Comparison of ENCODE assay signal across 18 cellular contexts in genomic region chr2:148999451-148999891, GRCh38. TPM values are rescaled to one million over a fixed set of nuclear protein-coding genes. Genes with fewer than 3 reads are reported as not detected.
DNase-seq lines count a peak whose midpoint lies in the region; ATAC-seq and TF ChIP-seq lines count a peak whose summit lies in the region.
"Had no signal": no experiment of that assay in that cellular context is flagged by ENCODE, and none has a peak within 500 bp of the region (broad histone marks: within the 10 kb centered on the region; RNA-seq: fewer than 3 reads in every experiment).

No MANE protein-coding gene starts in this region.

- no peak for ATAC-seq in IMR-90 (ENCODE audit: low read depth)
- no peak for ATAC-seq in left cardiac atrium
- ATAC-seq in HG02970 (IDR thresholded peaks at IDR 0.05; ENCODE audit: low FRiP score, unreplicated experiment) = no peak
- ATAC-seq: left ventricle myocardium superior had no signal

- no peak overlapping the region for H3K23ac ChIP-seq in IMR-90 (ENCODE audit: low read depth, low read length)

- dilution Hi-C loops in IMR-90 (cut with HindIII; ENCODE audit: low sequenced_read_pairs, unreplicated experiment) = no loop called here

- H4K91ac ChIP-seq in IMR-90 (ENCODE audit: insufficient read depth, low read depth, low read length) = no peak overlapping the region

- H3K27ac ChIP-seq in IMR-90 (ENCODE audit: insufficient read depth, low read length) (no peak overlapping the region), endodermal cell (ENCODE audit: low read depth, low read length) (no peak overlapping the region)
- H3K27ac ChIP-seq: esophagus squamous epithelium, RWPE1 had no signal

- no peak overlapping the region for H3K14ac ChIP-seq in IMR-90 (replicated peaks; ENCODE audit: low read depth, low read length)

- no CpG with 5 or more reads among the region's 7 CpGs for WGBS in IMR-90 (ENCODE audit: extremely low coverage in 2 of 2, insufficient read length in 1 of 2), 2 experiments
- 37 to 78% methylated on average over 3 to 7 of the region's 7 CpGs for WGBS in endodermal cell (ENCODE audit: insufficient coverage in 1 of 2, insufficient read length in 1 of 2), 2 experiments

- H3K27me3 Mint-ChIP-seq in endodermal cell (ENCODE audit: insufficient read depth) (no peaks in the 10 kb centered on the region), nephron (ENCODE audit: low read depth) (peaks cover 4% of the 10 kb centered on the region)
- H3K27me3 Mint-ChIP-seq: activated naive CD8-positive, alpha-beta T cell; activated T-cell treated with anti-CD3 and anti-CD28 coated beads, Interleukin-2, amount 50 U/mL, for 24 hours; stimulated activated naive CD8-positive, alpha-beta T cell treated with anti-CD3 and anti-CD28 coated beads, Interleukin-15, Interleukin-2, amounts not matched to agents 100 ng/mL and 50 ng/mL, for 24 hours had no signal

- H3K27me3 ChIP-seq in IMR-90 (ENCODE audit: control insufficient read depth, insufficient read depth, low read length) (peaks cover 7% of the 10 kb centered on the region), endodermal cell (ENCODE audit: control insufficient read depth, insufficient read depth, low read length, poor library complexity, severe bottlenecking) (no peaks in the 10 kb centered on the region)

- no TSS peak for BruUV-seq in IMR-90 (replicated peaks; lab: Mats Ljungman, UMichigan)

- no peak overlapping the region for H2BK15ac ChIP-seq in IMR-90 (ENCODE audit: low read depth, low read length)

- H3K4me3 Mint-ChIP-seq in endodermal cell (peak overlapping the region; percentile 7), nephron (no peak overlapping the region)
- H3K4me3 Mint-ChIP-seq: activated naive CD8-positive, alpha-beta T cell; activated T-cell treated with anti-CD3 and anti-CD28 coated beads, Interleukin-2, amount 50 U/mL, for 24 hours; naive B cell; stimulated activated naive CD8-positive, alpha-beta T cell treated with anti-CD3 and anti-CD28 coated beads, Interleukin-15, Interleukin-2, amounts not matched to agents 100 ng/mL and 50 ng/mL, for 24 hours had no signal

- H3K27ac Mint-ChIP-seq in endodermal cell (peak overlapping the region; percentile 9), nephron (peak overlapping the region in 2 of 3 experiments; percentile 61 to 73)
- H3K27ac Mint-ChIP-seq: activated naive CD8-positive, alpha-beta T cell; activated T-cell treated with anti-CD3 and anti-CD28 coated beads, Interleukin-2, amount 50 U/mL, for 24 hours; naive B cell; stimulated activated naive CD8-positive, alpha-beta T cell treated with anti-CD3 and anti-CD28 coated beads, Interleukin-15, Interleukin-2, amounts not matched to agents 100 ng/mL and 50 ng/mL, for 24 hours had no signal

- H2AK5ac ChIP-seq in IMR-90 (ENCODE audit: low read depth, low read length) = no peak overlapping the region

- no peaks in the 10 kb centered on the region for H3K9me1 ChIP-seq in IMR-90 (ENCODE audit: insufficient read depth, low read length)

- POLR2A ChIA-PET in IMR-90 (lab: Charles Lee; ENCODE audit: unreplicated experiment) = no interaction called here

- H3K4me3 ChIP-seq in IMR-90 (ENCODE audit: insufficient read depth, low read depth, low read length) (no peak overlapping the region), endodermal cell (ENCODE audit: low read length) (no peak overlapping the region)
- H3K4me3 ChIP-seq: esophagus squamous epithelium had no signal

- H3K79me1 ChIP-seq in IMR-90 (ENCODE audit: low read depth in 1 of 2, low read length in 2 of 2) = no peaks in the 10 kb centered on the region

- no peak overlapping the region for H3K4ac ChIP-seq in IMR-90 (ENCODE audit: low read depth, low read length)

- intact Hi-C loops in IMR-90 (cut with micrococcal nuclease) (no loop called here), left cardiac atrium (cut with DNase I) (loop anchor here in 1 of 2 donors (10.0 kb wide), 1 partner anchor 1065 kb away; no protein-coding TSS in a partner anchor)

- H3K56ac ChIP-seq in IMR-90 (ENCODE audit: extremely low read depth, insufficient read depth, low read length) = no peak overlapping the region

- H3K4me1 Mint-ChIP-seq in endodermal cell (peaks cover 25% of the 10 kb centered on the region), nephron (peaks cover 47% of the 10 kb centered on the region)
- H3K4me1 Mint-ChIP-seq: naive B cell had no signal

- in situ Hi-C loops in IMR-90 (cut with MboI; ENCODE audit: low sequenced_read_pairs) = loop anchor here (25.0 kb wide), 1 partner anchor 1012 kb away; no protein-coding TSS in a partner anchor

- H3K9me3 Mint-ChIP-seq in endodermal cell (peaks cover 30% of the 10 kb centered on the region), nephron (no peaks in the 10 kb centered on the region)
- H3K9me3 Mint-ChIP-seq: activated T-cell treated with anti-CD3 and anti-CD28 coated beads, Interleukin-2, amount 50 U/mL, for 24 hours; naive B cell; stimulated activated naive CD8-positive, alpha-beta T cell treated with anti-CD3 and anti-CD28 coated beads, Interleukin-15, Interleukin-2, amounts not matched to agents 100 ng/mL and 50 ng/mL, for 24 hours had no signal

- TF ChIP-seq CTCF in IMR-90 (conservative IDR thresholded peaks at IDR 0.05; ENCODE audit: low read depth, low read length) (no peak), endodermal cell (conservative IDR thresholded peaks at IDR 0.05) (no peak), nephron (IDR thresholded peaks at IDR 0.05; ENCODE audit: unreplicated experiment in 3 of 3) (no peak)

- H3K9me3 ChIP-seq in IMR-90 (ENCODE audit: control insufficient read depth, insufficient read depth, low read length) (no peaks in the 10 kb centered on the region), endodermal cell (ENCODE audit: control insufficient read depth, low read length) (peaks cover 31% of the 10 kb centered on the region)
- H3K9me3 ChIP-seq: esophagus squamous epithelium had no signal

- H4K8ac ChIP-seq in IMR-90 (ENCODE audit: low read depth in 2 of 2, low read length in 2 of 2) = no peak overlapping the region

- TF ChIP-seq RAD21 in IMR-90 (IDR thresholded peaks at IDR 0.05; ENCODE audit: low read length) = no peak

- H3K9ac ChIP-seq in IMR-90 (ENCODE audit: low read depth, low read length) = no peak overlapping the region
- H3K9ac ChIP-seq in endodermal cell (ENCODE audit: extremely low read depth, low read length, poor library complexity, severe bottlenecking) = no peak overlapping the region

- no peak overlapping the region for H2BK120ac ChIP-seq in IMR-90 (ENCODE audit: low read depth, low read length)

- peak; percentile 18 for DNase-seq in COLO668 (lab: John Stamatoyannopoulos, UW; ENCODE audit: unreplicated experiment)
- DNase-seq in IMR-90 = no peak
- peak; percentile 70 for DNase-seq in endodermal cell
- no peak for DNase-seq in NCI-H1417 treated with DMSO at 0.1 percent for 48 hours (lab: John Stamatoyannopoulos, UW)
- DNase-seq in left cardiac atrium = no peak
- DNase-seq in T-helper 1 cell = no peak
- DNase-seq: ACHN; activated CD4-positive, alpha-beta T cell treated with anti-CD3 and anti-CD28 coated beads, Interleukin-2, amount 50 U/mL, for 4 hours; activated T-cell treated with anti-CD3 and anti-CD28 coated beads, Interleukin-2, amount 50 U/mL, for 24 hours; esophagus squamous epithelium; H7; left ventricle myocardium superior; naive B cell had no signal

- H4K5ac ChIP-seq in IMR-90 (ENCODE audit: low read depth, low read length) = no peak overlapping the region

- H4K20me1 ChIP-seq in IMR-90 (ENCODE audit: insufficient read depth, low read length) = no peaks in the 10 kb centered on the region

- H3K36me3 ChIP-seq in IMR-90 (ENCODE audit: control insufficient read depth, insufficient read depth, low read length) = no peaks in the 10 kb centered on the region
- peaks cover 60% of the 10 kb centered on the region for H3K36me3 ChIP-seq in endodermal cell (ENCODE audit: control insufficient read depth, insufficient read depth, low read length)
- H3K36me3 ChIP-seq: esophagus squamous epithelium had no signal

- H2AK9ac ChIP-seq in IMR-90 (replicated peaks; ENCODE audit: low read depth, low read length, poor library complexity) = no peak overlapping the region

- TF ChIP-seq POLR2A in IMR-90 (IDR thresholded peaks at IDR 0.05; ENCODE audit: low read depth, low read length) = no peak

- no peaks in the 10 kb centered on the region for H3K4me1 ChIP-seq in IMR-90 (ENCODE audit: control insufficient read depth, insufficient read depth, low read length)
- H3K4me1 ChIP-seq in endodermal cell (ENCODE audit: control insufficient read depth, insufficient read depth, low read length) = no peaks in the 10 kb centered on the region

- no peak overlapping the region for H3K4me2 ChIP-seq in IMR-90 (ENCODE audit: low read depth, low read length)

- no peak overlapping the region for H3K18ac ChIP-seq in IMR-90 (ENCODE audit: low read depth, low read length)

- H2BK20ac ChIP-seq in IMR-90 (ENCODE audit: low read depth, low read length) = no peak overlapping the region

- CTCF ChIA-PET in IMR-90 (lab: Yijun Ruan, JAX) = no interaction called here

- no peak overlapping the region for H2BK5ac ChIP-seq in IMR-90 (ENCODE audit: low read depth, low read length, poor library complexity, severe bottlenecking)

- peak overlapping the region; percentile 14 for H2AFZ ChIP-seq in IMR-90 (replicated peaks; ENCODE audit: low read length, poor library complexity)

- H3K36me3 Mint-ChIP-seq in endodermal cell (ENCODE audit: low read depth) (peaks cover 48% of the 10 kb centered on the region), nephron (ENCODE audit: low read depth) (peaks cover 36% of the 10 kb centered on the region)

TF ChIP-seq in IMR-90, 13 proteins besides CTCF, POLR2A, EP300 and RAD21:
- TF ChIP-seq CEBPB (IDR thresholded peaks at IDR 0.05; ENCODE audit: low read depth, low read length) (no peak), RCOR1 (IDR thresholded peaks at IDR 0.05; ENCODE audit: insufficient replicate concordance, low read length) (no peak)
TF ChIP-seq in IMR-90: peak in this region for 0.

RNA-seq across cellular contexts. Expression of gene LYPD6B, which starts 39.0 kb away (rescaled TPM):
- under 0.01 TPM in 1 of 2 replicates, not detected in the other for total RNA-seq in IMR-90 (2012; rRNA removed)
- 0.05 and 0.16 TPM in 2 replicates for polyA plus RNA-seq in IMR-90 (2012; rRNA removed)
- 0.19 TPM in 1 of 2 replicates, not detected in the other for polyA plus RNA-seq in IMR-90 (2012; cell fraction: cytosol; rRNA removed)
- polyA plus RNA-seq in IMR-90 (2012; cell fraction: nucleus; rRNA removed; ENCODE audit: low replicate concordance) = 0.08 and 0.21 TPM in 2 replicates
- total RNA-seq in endodermal cell = 10 to 100 TPM; 12.6 to 14.5 TPM
- polyA plus RNA-seq in endodermal cell (2013, experiment 1 of 2) = 5.6 TPM
- polyA plus RNA-seq in endodermal cell (2013, experiment 2 of 2) = 2.4 TPM
- total RNA-seq in left cardiac atrium = not detected
- total RNA-seq: left ventricle myocardium superior had no signal

Comparison
In these comparisons a context has a peak if more than half of its experiments do, and no peak if none do; other contexts are left out.
1. DNase-seq: peak in COLO668 (single experiment) and endodermal cell (single experiment); none in IMR-90 (single experiment), NCI-H1417 treated with DMSO at 0.1 percent for 48 hours (single experiment), left cardiac atrium (single experiment) and T-helper 1 cell (0 of 5).
2. RNA of gene LYPD6B, which starts 39.0 kb away (total RNA-seq): 12.6 to 14.5 TPM in endodermal cell; not detected in left cardiac atrium and under 0.01 TPM in IMR-90; every median in the first group is over 10 times any median in the second.